ENCODE assay signal across 25 cellular contexts in the genomic region with DNA sequence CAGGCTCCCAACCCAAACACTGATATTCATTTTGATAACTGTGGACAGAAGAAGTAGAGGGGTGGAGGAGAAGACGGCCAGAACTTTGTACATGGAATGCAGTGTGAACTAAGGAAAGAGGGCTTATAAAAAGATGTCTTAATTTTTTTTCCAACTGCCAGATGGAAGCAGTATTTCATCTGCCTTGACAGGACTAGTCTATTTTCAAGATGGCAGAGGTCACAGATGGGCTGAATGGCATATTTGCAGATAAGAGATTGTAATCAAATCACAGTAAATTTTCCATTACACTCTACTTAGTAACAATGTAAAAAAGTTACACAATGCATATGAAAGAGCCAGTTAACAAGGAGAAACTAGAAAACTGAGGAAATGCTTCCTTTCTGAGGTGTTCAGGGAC.
"Had no signal": no experiment of that assay in that cellular context is flagged by ENCODE, and none has a peak within 500 bp of the region (broad histone marks: within the 10 kb centered on the region; RNA-seq: fewer than 3 reads in every experiment).

No MANE protein-coding gene starts in this region.

- ATAC-seq: effector memory CD8-positive, alpha-beta T cell; esophagus mucosa; gastrocnemius medialis; heart right ventricle; left cardiac atrium; left lung; left ventricle myocardium superior; lower lobe of right lung; mucosa of descending colon; naive thymus-derived CD4-positive, alpha-beta T cell had no signal

- DNase-seq: colonic mucosa; cortex of kidney; effector CD8-positive, alpha-beta T cell; effector memory CD8-positive, alpha-beta T cell; endodermal cell; erythroblast; esophagus squamous epithelium; foreskin fibroblast; foreskin melanocyte; gastrocnemius medialis; glutamatergic neuron; head of caudate nucleus; heart right ventricle; hippocampal formation; left cardiac atrium; left lung; left ventricle myocardium superior; lower lobe of right lung; mesenchymal stem cell; mucosa of descending colon; naive thymus-derived CD4-positive, alpha-beta T cell had no signal

- FAIRE-seq: endometrium, islet of Langerhans, keratinocyte had no signal
